In genomic region chr11:34250732-34251639, GRCh38 we compare ENCODE assay signal across 8 cellular contexts.
A peak's percentile ranks its signal among the peaks of the same experiment; 100 is the strongest.
DNase-seq lines count a peak whose midpoint lies in the region; ATAC-seq and TF ChIP-seq lines count a peak whose summit lies in the region.

No MANE protein-coding gene starts in this region.

- no peak for TF ChIP-seq POLR2A in Peyer's patch (IDR thresholded peaks at IDR 0.05)

- no peaks in the 10 kb centered on the region for H3K36me3 ChIP-seq in Peyer's patch

- no peaks in the 10 kb centered on the region for H3K36me3 Mint-ChIP-seq in glutamatergic neuron (ENCODE audit: unreplicated experiment)

- H3K27me3 Mint-ChIP-seq in glutamatergic neuron (ENCODE audit: unreplicated experiment) = peaks cover 4% of the 10 kb centered on the region

- DNase-seq in Peyer's patch = peak; percentile 56 to 80 (median 63)
- DNase-seq in activated T-helper 1 cell treated with anti-CD3 and anti-CD28 coated beads, Interleukin-2, amount 50 U/mL, for 16 hours (ENCODE audit: low read depth in 1 of 2, low spot score in 1 of 2) = peak; percentile 13 to 35
- DNase-seq in glutamatergic neuron = peak; percentile 65
- DNase-seq in retina = peak; percentile 77
- DNase-seq in NK-92 (lab: John Stamatoyannopoulos, UW; ENCODE audit: unreplicated experiment) = no peak
- no peak for DNase-seq in SKM-1 treated with dmso at 0.1 percent for 144 hours (lab: John Stamatoyannopoulos, UW; ENCODE audit: unreplicated experiment)

- peaks cover 10% of the 10 kb centered on the region for H3K4me1 Mint-ChIP-seq in glutamatergic neuron (ENCODE audit: low read depth, unreplicated experiment)

- no peaks in the 10 kb centered on the region for H3K27me3 ChIP-seq in Peyer's patch

- H3K4me1 ChIP-seq in Peyer's patch = peaks cover 0 to 20% (median 4%) of the 10 kb centered on the region in 4 donors

- peak overlapping the region in 2 of 4 donors; percentile 1 to 17 for H3K4me3 ChIP-seq in Peyer's patch

- H3K27ac Mint-ChIP-seq in glutamatergic neuron (ENCODE audit: unreplicated experiment) = no peak overlapping the region

- ATAC-seq in GM19025 (IDR thresholded peaks at IDR 0.05; ENCODE audit: low read depth, unreplicated experiment) (peak; percentile 41), HG03060 (IDR thresholded peaks at IDR 0.05; ENCODE audit: low read depth, unreplicated experiment) (peak; percentile 72)

- no peak overlapping the region for H3K4me3 Mint-ChIP-seq in glutamatergic neuron (ENCODE audit: unreplicated experiment)

- TF ChIP-seq CTCF in Peyer's patch (IDR thresholded peaks at IDR 0.05) = no peak
- TF ChIP-seq CTCF in glutamatergic neuron (IDR thresholded peaks at IDR 0.05; ENCODE audit: partially characterized antibody, unreplicated experiment) = no peak

- H3K27ac ChIP-seq in Peyer's patch = peak overlapping the region in 1 of 4 donors; percentile 12

- peaks cover 5% of the 10 kb centered on the region for H3K9me3 Mint-ChIP-seq in glutamatergic neuron (ENCODE audit: unreplicated experiment)

- H3K9me3 ChIP-seq in Peyer's patch = no peaks in the 10 kb centered on the region

Comparison
In these comparisons a context has a peak if more than half of its experiments do, and no peak if none do; other contexts are left out.
1. DNase-seq: peak in Peyer's patch (3 of 3), activated T-helper 1 cell treated with anti-CD3 and anti-CD28 coated beads, Interleukin-2, amount 50 U/mL, for 16 hours (2 of 2), glutamatergic neuron (single experiment) and retina (single experiment); none in NK-92 (single experiment) and SKM-1 treated with dmso at 0.1 percent for 144 hours (single experiment).